Comparison of ENCODE assay signal across 20 cellular contexts in genomic region chr5:155394727-155395126, GRCh38.
"Had no signal": no experiment of that assay in that cellular context is flagged by ENCODE, and none has a peak within 500 bp of the region (broad histone marks: within the 10 kb centered on the region; RNA-seq: fewer than 3 reads in every experiment).

No MANE protein-coding gene starts in this region.

- ATAC-seq: activated CD8-positive, alpha-beta T cell treated with anti-CD3 and anti-CD28 coated beads for 36 hours; activated T-cell treated with anti-CD3 and anti-CD28 coated beads, Interleukin-2, amount 50 U/mL, for 72 hours; activated T-helper 17 cell treated with anti-CD3 and anti-CD28 coated beads, Interleukin-2, amount 50 U/mL, for 72 hours; PC-3 had no signal

- DNase-seq: activated CD4-positive, alpha-beta T cell treated with anti-CD3 and anti-CD28 coated beads, Interleukin-2, amount 10 ng/mL, durations not matched to agents 24 days and 14 days; activated CD4-positive, alpha-beta T cell treated with anti-CD3 and anti-CD28 coated beads, Interleukin-2, amount 50 U/mL, for 4 hours; activated CD8-positive, alpha-beta T cell treated with anti-CD3 and anti-CD28 coated beads for 36 hours; activated effector memory CD4-positive, alpha-beta T cell treated with anti-CD3 and anti-CD28 coated beads, Interleukin-2, amount 50 U/mL, for 16 hours; activated naive CD4-positive, alpha-beta T cell treated with Interleukin-2 at 50 U/mL for 16 hours; activated naive CD8-positive, alpha-beta T cell treated with anti-CD3 and anti-CD28 coated beads, Interleukin-2, amount 10 ng/mL, durations not matched to agents 7 days and 5 days; activated T-cell treated with anti-CD3 and anti-CD28 coated beads, Interleukin-2, amount 50 U/mL, for 1 hour; activated T-cell treated with anti-CD3 and anti-CD28 coated beads, Interleukin-2, amount 50 U/mL, for 72 hours; amygdala; MM.1S; MV-4-11; NCI-H1694; NCI-H1930; NCI-H524; PC-3; Peyer's patch; RPMI8226; SJCRH30; T1000 had no signal
